Comparison of ENCODE assay signal across 13 cellular contexts in genomic region chr3:136351905-136352304, GRCh38.
DNase-seq lines count a peak whose midpoint lies in the region; ATAC-seq and TF ChIP-seq lines count a peak whose summit lies in the region.
"Had no signal": no experiment of that assay in that cellular context is flagged by ENCODE, and none has a peak within 500 bp of the region (broad histone marks: within the 10 kb centered on the region; RNA-seq: fewer than 3 reads in every experiment).

No MANE protein-coding gene starts in this region.

- in situ Hi-C loops in IMR-90 (cut with MboI; ENCODE audit: low sequenced_read_pairs), result no loop called here
- in situ Hi-C loops in brain microvascular endothelial cell (cut with HindIII; ENCODE audit: low pct_ligation_motif_present, low sequenced_read_pairs), result no loop called here

- peak overlapping the region; percentile 98 for H2BK5ac ChIP-seq in IMR-90 (ENCODE audit: low read depth, low read length, poor library complexity, severe bottlenecking)

- peak overlapping the region; percentile 30 to 82 for H4K8ac ChIP-seq in IMR-90 (ENCODE audit: low read depth in 2 of 2, low read length in 2 of 2)

- no peak for DNase-seq in Calu3
- no peak for DNase-seq in IMR-90
- no peak for DNase-seq in brain microvascular endothelial cell
- DNase-seq in left lobe of liver (ENCODE audit: low spot score), result no peak
- DNase-seq in DMS53 (lab: John Stamatoyannopoulos, UW), result no peak
- DNase-seq in HuH-7 (ENCODE audit: low spot score), result no peak
- DNase-seq: CD4-positive, CD25-positive, alpha-beta regulatory T cell; NCI-H1092 treated with DMSO at 0.1 percent for 48 hours; WERI-Rb-1 had no signal

- H3K9me3 ChIP-seq in IMR-90 (ENCODE audit: control insufficient read depth, insufficient read depth, low read length), result no peaks in the 10 kb centered on the region
- H3K9me3 ChIP-seq: suprapubic skin had no signal

- H3K14ac ChIP-seq in IMR-90 (replicated peaks; ENCODE audit: low read depth, low read length), result peak overlapping the region; percentile 66

- peak overlapping the region; percentile 91 for H4K5ac ChIP-seq in IMR-90 (ENCODE audit: low read depth, low read length)

- H3K9ac ChIP-seq in IMR-90 (ENCODE audit: low read depth, low read length), result peak overlapping the region; percentile 40

- H3K4me2 ChIP-seq in IMR-90 (ENCODE audit: low read depth, low read length), result peak overlapping the region; percentile 83

- no peak overlapping the region for H2AK9ac ChIP-seq in IMR-90 (replicated peaks; ENCODE audit: low read depth, low read length, poor library complexity)

- peaks cover 0 to 17% of the 10 kb centered on the region in 2 experiments; a peak in 2 of 4 replicates for H3K79me1 ChIP-seq in IMR-90 (ENCODE audit: low read depth in 1 of 2, low read length in 2 of 2)

- BruUV-seq in Calu3 (replicated peaks; lab: Mats Ljungman, UMichigan), result no TSS peak
- no TSS peak for BruUV-seq in IMR-90 (replicated peaks; lab: Mats Ljungman, UMichigan)

- WGBS in IMR-90 (ENCODE audit: extremely low coverage in 2 of 2, insufficient read length in 1 of 2), 2 experiments, result no CpG with 5 or more reads among the region's 3 CpGs

- peak overlapping the region; percentile 58 for H2BK20ac ChIP-seq in IMR-90 (ENCODE audit: low read depth, low read length)

- no peaks in the 10 kb centered on the region for H3K27me3 Mint-ChIP-seq in Calu3 (ENCODE audit: unreplicated experiment)
- H3K27me3 Mint-ChIP-seq in nephron (ENCODE audit: low read depth), result no peaks in the 10 kb centered on the region
- H3K27me3 Mint-ChIP-seq: activated naive CD4-positive, alpha-beta T cell treated with anti-CD3 and anti-CD28 coated beads, Interleukin-2, amount 50 U/mL, for 24 hours; CD4-positive, CD25-positive, alpha-beta regulatory T cell had no signal

- no peak overlapping the region for H2AFZ ChIP-seq in IMR-90 (replicated peaks; ENCODE audit: low read length, poor library complexity)

- intact Hi-C loops in Calu3 (cut with micrococcal nuclease; ENCODE audit: unreplicated experiment) (no loop called here), IMR-90 (cut with micrococcal nuclease) (loop anchor here (10.0 kb wide), 1 partner anchor 53 kb away; no protein-coding TSS in a partner anchor)

- ATAC-seq in IMR-90 (ENCODE audit: low read depth) (no peak), left lobe of liver (no peak)

- peak overlapping the region; percentile 81 for H4K91ac ChIP-seq in IMR-90 (ENCODE audit: insufficient read depth, low read depth, low read length)

- H3K36me3 ChIP-seq in IMR-90 (ENCODE audit: control insufficient read depth, insufficient read depth, low read length), result peaks cover 3% of the 10 kb centered on the region
- H3K36me3 ChIP-seq in brain microvascular endothelial cell (replicated peaks), result no peaks in the 10 kb centered on the region

- TF ChIP-seq CTCF in Calu3 (IDR thresholded peaks at IDR 0.05; ENCODE audit: unreplicated experiment) (peak; percentile 48), IMR-90 (conservative IDR thresholded peaks at IDR 0.05; ENCODE audit: low read depth, low read length) (peak; percentile 16; the same call in 1 of the 2 replicates), brain microvascular endothelial cell (IDR thresholded peaks at IDR 0.05; ENCODE audit: low read depth, low read length, missing control alignments) (peak; percentile 7), nephron (IDR thresholded peaks at IDR 0.05; ENCODE audit: unreplicated experiment in 3 of 3) (peak in 2 of 3 experiments; percentile 8 to 26)

- no peaks in the 10 kb centered on the region; the same call in none of the 2 replicates for H3K9me1 ChIP-seq in IMR-90 (ENCODE audit: insufficient read depth, low read length)

- no peaks in the 10 kb centered on the region for H3K27me3 ChIP-seq in IMR-90 (ENCODE audit: control insufficient read depth, insufficient read depth, low read length)
- H3K27me3 ChIP-seq in brain microvascular endothelial cell (replicated peaks), result no peaks in the 10 kb centered on the region
- H3K27me3 ChIP-seq: suprapubic skin had no signal

- H3K4ac ChIP-seq in IMR-90 (ENCODE audit: low read depth, low read length), result peak overlapping the region; percentile 73

- H2BK15ac ChIP-seq in IMR-90 (ENCODE audit: low read depth, low read length), result peak overlapping the region; percentile 35; the same call in 1 of the 3 replicates

- dilution Hi-C loops in IMR-90 (cut with HindIII; ENCODE audit: low sequenced_read_pairs, unreplicated experiment), result no loop called here

- H3K36me3 Mint-ChIP-seq in Calu3 (ENCODE audit: insufficient read depth, unreplicated experiment) (no peaks in the 10 kb centered on the region), nephron (ENCODE audit: low read depth) (peaks cover 57% of the 10 kb centered on the region)

- TF ChIP-seq RAD21 in IMR-90 (IDR thresholded peaks at IDR 0.05; ENCODE audit: low read length), result no peak

- H3K4me3 Mint-ChIP-seq in Calu3 (ENCODE audit: low read depth, unreplicated experiment), result no peak overlapping the region
- H3K4me3 Mint-ChIP-seq in nephron, result no peak overlapping the region
- H3K4me3 Mint-ChIP-seq: activated naive CD4-positive, alpha-beta T cell treated with anti-CD3 and anti-CD28 coated beads, Interleukin-2, amount 50 U/mL, for 24 hours; CD4-positive, CD25-positive, alpha-beta regulatory T cell had no signal

- H3K18ac ChIP-seq in IMR-90 (ENCODE audit: low read depth, low read length), result peak overlapping the region; percentile 96

- H3K4me3 ChIP-seq in IMR-90 (ENCODE audit: insufficient read depth, low read depth, low read length) (no peak overlapping the region), brain microvascular endothelial cell (ENCODE audit: low read depth, low read length) (no peak overlapping the region)
- H3K4me3 ChIP-seq: SK-N-MC, suprapubic skin had no signal

- peaks cover 10% of the 10 kb centered on the region for H3K4me1 ChIP-seq in IMR-90 (ENCODE audit: control insufficient read depth, insufficient read depth, low read length)
- H3K4me1 ChIP-seq: suprapubic skin had no signal

- POLR2A ChIA-PET in IMR-90 (lab: Charles Lee; ENCODE audit: unreplicated experiment), result interaction anchor here (0.7 to 1.1 kb wide), 2 partner anchors 239 to 401 kb away, joined by 3 to 4 read pairs; partner anchors contain the start of gene STAG1

- CTCF ChIA-PET in Calu3 (lab: Charles Lee), result interaction anchor here (0.5 to 1.0 kb wide), 2 partner anchors 9 to 13 kb away, joined by 3 to 4 read pairs; no protein-coding TSS in a partner anchor
- CTCF ChIA-PET in IMR-90 (lab: Yijun Ruan, JAX), result interaction anchor here (0.6 to 2.0 kb wide), 7 partner anchors 9 to 400 kb away, joined by 3 to 16 read pairs (median 3); partner anchors contain the start of gene STAG1

- H2AK5ac ChIP-seq in IMR-90 (ENCODE audit: low read depth, low read length), result peak overlapping the region; percentile 32

- H3K27ac ChIP-seq in IMR-90 (ENCODE audit: insufficient read depth, low read length) (peak overlapping the region; percentile 96; the same call in 1 of the 2 replicates), brain microvascular endothelial cell (no peak overlapping the region)
- H3K27ac ChIP-seq: SK-N-MC, suprapubic skin, WERI-Rb-1 had no signal

- H3K23ac ChIP-seq in IMR-90 (ENCODE audit: low read depth, low read length), result peak overlapping the region; percentile 73

- no peak overlapping the region for H3K27ac Mint-ChIP-seq in Calu3 (ENCODE audit: unreplicated experiment)
- H3K27ac Mint-ChIP-seq in nephron, result no peak overlapping the region
- H3K27ac Mint-ChIP-seq: activated naive CD4-positive, alpha-beta T cell treated with anti-CD3 and anti-CD28 coated beads, Interleukin-2, amount 50 U/mL, for 24 hours had no signal

- H3K9me3 Mint-ChIP-seq in Calu3 (ENCODE audit: low read depth, unreplicated experiment) (no peaks in the 10 kb centered on the region), nephron (peaks cover 12% of the 10 kb centered on the region)

- no peak for TF ChIP-seq POLR2A in IMR-90 (IDR thresholded peaks at IDR 0.05; ENCODE audit: low read depth, low read length)

- H3K4me1 Mint-ChIP-seq in Calu3 (ENCODE audit: low read depth, unreplicated experiment), result peaks cover 19% of the 10 kb centered on the region
- H3K4me1 Mint-ChIP-seq in nephron, result no peaks in the 10 kb centered on the region

- peaks cover 5% of the 10 kb centered on the region; the same call in 1 of the 2 replicates for H4K20me1 ChIP-seq in IMR-90 (ENCODE audit: insufficient read depth, low read length)

- peak overlapping the region; percentile 61 for H2BK120ac ChIP-seq in IMR-90 (ENCODE audit: low read depth, low read length)

- peak overlapping the region; percentile 51; the same call in 1 of the 2 replicates for H3K56ac ChIP-seq in IMR-90 (ENCODE audit: extremely low read depth, insufficient read depth, low read length)

TF ChIP-seq in IMR-90, 13 proteins besides CTCF, POLR2A, EP300 and RAD21:
- TF ChIP-seq CHD1 (IDR thresholded peaks at IDR 0.05; ENCODE audit: low read depth, low read length), result no peak
